In genomic region chr13:42272776-42273175, GRCh38 we compare ENCODE assay signal across 8 cellular contexts. TPM values are rescaled to one million over a fixed set of nuclear protein-coding genes. Genes with fewer than 3 reads are reported as not detected.
DNase-seq lines count a peak whose midpoint lies in the region; ATAC-seq and TF ChIP-seq lines count a peak whose summit lies in the region.

No MANE protein-coding gene starts in this region.

- H4K20me1 ChIP-seq in neural cell (ENCODE audit: insufficient read depth), result no peaks in the 10 kb centered on the region

- H3K9me3 ChIP-seq in duodenal mucosa (ENCODE audit: control insufficient read depth in 1 of 2, low read length in 2 of 2) (no peaks in the 10 kb centered on the region), neural cell (ENCODE audit: low read length) (no peaks in the 10 kb centered on the region)

- no peak for ATAC-seq in GM18867 (IDR thresholded peaks at IDR 0.05; ENCODE audit: unreplicated experiment)

- H2AFZ ChIP-seq in neural cell (ENCODE audit: low read depth, low read length), result peak overlapping the region; percentile 74

- peak overlapping the region; percentile 75 to 79 for H3K9ac ChIP-seq in duodenal mucosa (ENCODE audit: low read depth in 1 of 2, low read length in 2 of 2)
- H3K9ac ChIP-seq in neural cell (ENCODE audit: low read length), result peak overlapping the region; percentile 90

- intact Hi-C loops in CD14-positive monocyte (cut with micrococcal nuclease) (no loop called here), posterior vena cava (cut with DNase I) (no loop called here)

- H3K27me3 ChIP-seq in duodenal mucosa (ENCODE audit: control insufficient read depth in 1 of 2, insufficient read depth in 2 of 2, low read length in 2 of 2) (no peaks in the 10 kb centered on the region), neural cell (ENCODE audit: insufficient read depth, low read depth, low read length) (no peaks in the 10 kb centered on the region)

- peak overlapping the region; percentile 97 for H3K4me3 Mint-ChIP-seq in CD14-positive monocyte

- H3K27ac ChIP-seq in duodenal mucosa (ENCODE audit: low read depth, low read length), result peak overlapping the region; percentile 86
- peak overlapping the region; percentile 87 for H3K27ac ChIP-seq in neural cell (ENCODE audit: low read length)

- H3K36me3 Mint-ChIP-seq in CD14-positive monocyte, result no peaks in the 10 kb centered on the region

- peaks cover 0 to 1% (median 0%) of the 10 kb centered on the region in 3 donors for H3K27me3 Mint-ChIP-seq in CD14-positive monocyte (ENCODE audit: low read depth in 3 of 3)

- no peak for TF ChIP-seq RAD21 in neural cell (conservative IDR thresholded peaks at IDR 0.05)

- peak overlapping the region; percentile 95 for H3K4me2 ChIP-seq in neural cell (ENCODE audit: low read length)

- DNase-seq in CD14-positive monocyte (ENCODE audit: low spot score), result no peak
- DNase-seq in LNCaP clone FGC (ENCODE audit: low read depth), result no peak
- no peak for DNase-seq in NCI-H446 (lab: John Stamatoyannopoulos, UW)
- DNase-seq in ecto neural progenitor cell (ENCODE audit: low spot score), result no peak
- no peak for DNase-seq in posterior vena cava (ENCODE audit: low spot score)

- H3K4me3 ChIP-seq in LNCaP clone FGC (ENCODE audit: low read depth, low read length) (peak overlapping the region; percentile 81), duodenal mucosa (ENCODE audit: low read depth in 1 of 2, low read length in 2 of 2) (peak overlapping the region; percentile 86 to 94), neural cell (ENCODE audit: low read length) (peak overlapping the region; percentile 94)

- H3K36me3 ChIP-seq in duodenal mucosa (ENCODE audit: control insufficient read depth in 1 of 2, insufficient read depth in 2 of 2, low read length in 2 of 2) (no peaks in the 10 kb centered on the region), neural cell (ENCODE audit: insufficient read depth, low read length) (no peaks in the 10 kb centered on the region)

- H3K9me3 Mint-ChIP-seq in CD14-positive monocyte, result peaks cover 0 to 7% (median 4%) of the 10 kb centered on the region in 7 donors

- H3F3A ChIP-seq in neural cell (ENCODE audit: insufficient read depth, low read length, poor library complexity, severe bottlenecking), result no peaks in the 10 kb centered on the region

- H3K27ac Mint-ChIP-seq in CD14-positive monocyte, result peak overlapping the region in 5 of 7 donors; percentile 86 to 94 (median 90)

- H3K4me1 ChIP-seq in duodenal mucosa (ENCODE audit: control insufficient read depth in 1 of 2, insufficient read depth in 2 of 2, low read length in 2 of 2), result peaks cover 12 to 16% of the 10 kb centered on the region in 2 donors

- TF ChIP-seq EP300 in neural cell (conservative IDR thresholded peaks at IDR 0.05; ENCODE audit: poor library complexity, severe bottlenecking), result no peak

- no peak for TF ChIP-seq CTCF in CD14-positive monocyte (IDR thresholded peaks at IDR 0.05)
- no peak for TF ChIP-seq CTCF in LNCaP clone FGC (IDR thresholded peaks at IDR 0.05; ENCODE audit: control insufficient read depth, extremely low read depth, insufficient read depth)
- no peak for TF ChIP-seq CTCF in neural cell (IDR thresholded peaks at IDR 0.05; ENCODE audit: poor library complexity, severe bottlenecking)

- peaks cover 44% of the 10 kb centered on the region for H3K79me2 ChIP-seq in neural cell (replicated peaks; ENCODE audit: insufficient read depth, low read length)

- peaks cover 37% of the 10 kb centered on the region for H3K4me1 Mint-ChIP-seq in CD14-positive monocyte

- no peaks in the 10 kb centered on the region for H3K9me2 ChIP-seq in neural cell (ENCODE audit: insufficient read depth, low read length)

TF ChIP-seq in neural cell, 6 proteins besides CTCF, POLR2A, EP300 and RAD21:
- TF ChIP-seq SMC3 (conservative IDR thresholded peaks at IDR 0.05; ENCODE audit: poor library complexity) (no peak), TAF1 (IDR thresholded peaks at IDR 0.05; ENCODE audit: low read depth) (no peak), MXI1 (conservative IDR thresholded peaks at IDR 0.05; ENCODE audit: poor library complexity, severe bottlenecking) (no peak), EZH2 (IDR thresholded peaks at IDR 0.05; ENCODE audit: borderline replicate concordance, insufficient read depth, low read length, poor library complexity, severe bottlenecking) (no peak), POLR2AphosphoS5 (IDR thresholded peaks at IDR 0.05) (no peak), REST (IDR thresholded peaks at IDR 0.05; ENCODE audit: borderline replicate concordance) (no peak)

RNA-seq across cellular contexts. Expression of gene AKAP11, which starts 0.8 kb away (rescaled TPM):
- polyA plus RNA-seq in CD14-positive monocyte (1 to 10 TPM; 1.2 to 1.7 TPM), neural cell (19.4 and 20.9 TPM in 2 replicates)
- polyA minus RNA-seq in neural cell, result 68.7 and 90.4 TPM in 2 replicates
- 10 to 100 TPM; 39.5 to 50.3 TPM for total RNA-seq in posterior vena cava
